ENCODE assay signal across 8 cellular contexts in the genomic region with DNA sequence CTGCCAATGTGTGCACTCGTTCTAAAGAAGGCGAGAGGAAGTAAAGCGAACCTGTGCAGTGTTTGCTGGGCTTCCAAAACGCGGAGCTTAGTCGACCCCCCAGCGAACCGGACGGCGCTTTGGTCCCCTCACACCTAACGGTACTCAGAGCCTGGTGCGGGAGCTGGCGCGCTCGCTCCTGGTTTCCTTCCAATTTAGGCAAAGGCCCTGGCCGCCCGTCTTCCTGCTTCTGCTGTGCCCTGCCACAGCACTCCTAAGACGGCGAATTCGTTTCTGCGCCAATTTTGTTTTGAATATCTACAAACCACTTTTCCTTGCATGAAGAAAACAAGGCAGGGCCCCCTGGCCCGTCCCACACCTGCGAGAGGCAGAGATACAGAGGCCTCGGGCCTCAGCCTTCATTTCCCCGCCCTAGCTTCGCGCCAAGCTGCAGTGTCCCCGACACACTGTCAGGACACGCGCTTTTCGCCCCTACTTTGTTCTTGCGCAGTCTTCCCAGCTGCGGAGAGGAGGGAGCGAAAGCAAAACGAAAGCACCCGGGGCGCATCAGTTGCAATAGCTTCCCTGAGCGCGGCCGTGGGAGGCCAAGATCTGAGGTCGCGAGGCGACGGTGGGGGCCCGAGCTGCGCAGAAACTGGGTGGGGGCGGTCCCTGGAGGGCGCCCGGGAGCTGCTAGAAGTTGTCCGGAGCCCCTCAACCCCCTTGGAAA.
A peak's percentile ranks its signal among the peaks of the same experiment; 100 is the strongest.
DNase-seq lines count a peak whose midpoint lies in the region; ATAC-seq lines count a peak whose summit lies in the region.

No MANE protein-coding gene starts in this region.

- H3K27me3 ChIP-seq in Karpas-422 (ENCODE audit: low read length): no peaks in the 10 kb centered on the region

- peaks cover 36% of the 10 kb centered on the region for H3K79me2 ChIP-seq in Karpas-422 (ENCODE audit: low read length)

- H3K9ac ChIP-seq in Karpas-422 (ENCODE audit: low read length): peak overlapping the region; percentile 98

- peak overlapping the region; percentile 94 for H3K27ac ChIP-seq in Karpas-422 (ENCODE audit: low read length)

- peaks cover 68% of the 10 kb centered on the region for H3K4me1 ChIP-seq in Karpas-422 (ENCODE audit: low read length)

- peak; percentile 64 for DNase-seq in Karpas-422
- peak; percentile 39 for DNase-seq in activated gamma-delta T cell treated with Interleukin-2 at 50 U/mL for 16 hours
- DNase-seq in cardiac septum (ENCODE audit: low spot score): peak; percentile 86
- DNase-seq in sciatic nerve (ENCODE audit: low spot score): peak; percentile 80
- DNase-seq in SIG-M5 (lab: John Stamatoyannopoulos, UW): no peak

- H3K9me2 ChIP-seq in Karpas-422 (replicated peaks; ENCODE audit: insufficient read depth, low read length): no peaks in the 10 kb centered on the region

- ATAC-seq in sciatic nerve: no peak
- ATAC-seq in GM18520 (IDR thresholded peaks at IDR 0.05; ENCODE audit: unreplicated experiment): no peak
- no peak for ATAC-seq in GM18502 (IDR thresholded peaks at IDR 0.05; ENCODE audit: poor library complexity, unreplicated experiment)
- no peak for ATAC-seq in GM21367 (IDR thresholded peaks at IDR 0.05; ENCODE audit: unreplicated experiment)

- H3K4me2 ChIP-seq in Karpas-422 (ENCODE audit: low read depth, low read length, poor library complexity, severe bottlenecking): peak overlapping the region; percentile 74

- intact Hi-C loops in cardiac septum (cut with DNase I): loop anchor here (10.0 kb wide), 1 partner anchor 578 kb away; no protein-coding TSS in a partner anchor
- intact Hi-C loops in sciatic nerve (cut with DNase I): no loop called here

- H3K9me3 ChIP-seq in Karpas-422 (ENCODE audit: low read length): no peaks in the 10 kb centered on the region

- peak overlapping the region; percentile 90 for H3K4me3 ChIP-seq in Karpas-422 (ENCODE audit: low read length)

- peaks cover 16% of the 10 kb centered on the region for H4K20me1 ChIP-seq in Karpas-422 (ENCODE audit: insufficient read depth, low read depth, low read length)

- no peak overlapping the region for H2AFZ ChIP-seq in Karpas-422 (ENCODE audit: low read length)

- H3K36me3 ChIP-seq in Karpas-422 (ENCODE audit: insufficient read depth, low read length): peaks cover 2% of the 10 kb centered on the region; the same call in 1 of the 2 replicates
